In genomic region chr11:111629499-111629898, GRCh38 we compare ENCODE assay signal across 20 cellular contexts.
"Had no signal": no experiment of that assay in that cellular context is flagged by ENCODE, and none has a peak within 500 bp of the region (broad histone marks: within the 10 kb centered on the region; RNA-seq: fewer than 3 reads in every experiment).

No MANE protein-coding gene starts in this region.

- DNase-seq: dermis blood vessel endothelial cell; esophagus squamous epithelium; foreskin melanocyte; heart left ventricle; hippocampal formation; kidney glomerular epithelial cell; mesendoderm; naive B cell; psoas muscle; retina; right lobe of liver; stimulated activated CD4-positive, alpha-beta T cell treated with anti-CD3 and anti-CD28 coated beads, Interleukin-4, amount 100 ng/mL, for 1 hour; stimulated activated CD8-positive, alpha-beta memory T cell treated with anti-CD3 and anti-CD28 coated beads, Interleukin-4, amount 100 ng/mL, for 48 hours; tibial artery; upper lobe of left lung; uterus had no signal

- H3K9me3 ChIP-seq: esophagus squamous epithelium, heart left ventricle, psoas muscle, right lobe of liver, tibial artery, upper lobe of left lung, uterus had no signal

- H3K27ac Mint-ChIP-seq: naive B cell; nephron; stimulated activated effector memory CD8-positive, alpha-beta T cell treated with anti-CD3 and anti-CD28 coated beads, Interleukin-12 subunit alpha, Interleukin-12 subunit beta, amount 100 ng/mL, for 72 hours; stimulated activated naive CD8-positive, alpha-beta T cell treated with anti-CD3 and anti-CD28 coated beads, Interleukin-15, Interleukin-2, amounts not matched to agents 100 ng/mL and 50 ng/mL, for 24 hours had no signal

- H3K9me3 Mint-ChIP-seq: naive B cell; nephron; stimulated activated effector memory CD8-positive, alpha-beta T cell treated with anti-CD3 and anti-CD28 coated beads, Interleukin-12 subunit alpha, Interleukin-12 subunit beta, amount 100 ng/mL, for 72 hours; stimulated activated naive CD8-positive, alpha-beta T cell treated with anti-CD3 and anti-CD28 coated beads, Interleukin-15, Interleukin-2, amounts not matched to agents 100 ng/mL and 50 ng/mL, for 24 hours had no signal

- H3K27ac ChIP-seq: esophagus squamous epithelium, heart left ventricle, parathyroid adenoma, psoas muscle, tibial artery, upper lobe of left lung, uterus had no signal

- ATAC-seq: heart left ventricle; psoas muscle; right lobe of liver; stimulated activated effector memory CD8-positive, alpha-beta T cell treated with anti-CD3 and anti-CD28 coated beads, Interleukin-12 subunit alpha, Interleukin-12 subunit beta, amount 100 ng/mL, for 72 hours had no signal

- H3K4me1 ChIP-seq: parathyroid adenoma, tibial artery had no signal

- H3K36me3 Mint-ChIP-seq: stimulated activated effector memory CD8-positive, alpha-beta T cell treated with anti-CD3 and anti-CD28 coated beads, Interleukin-12 subunit alpha, Interleukin-12 subunit beta, amount 100 ng/mL, for 72 hours had no signal

- H3K4me3 ChIP-seq: esophagus squamous epithelium, heart left ventricle, psoas muscle, right lobe of liver, tibial artery, upper lobe of left lung, uterus had no signal

- H3K9ac ChIP-seq: parathyroid adenoma had no signal

- H2AFZ ChIP-seq: parathyroid adenoma had no signal

- H3K27me3 Mint-ChIP-seq: naive B cell; stimulated activated naive CD8-positive, alpha-beta T cell treated with anti-CD3 and anti-CD28 coated beads, Interleukin-15, Interleukin-2, amounts not matched to agents 100 ng/mL and 50 ng/mL, for 24 hours had no signal

- H3K27me3 ChIP-seq: esophagus squamous epithelium, heart left ventricle, right lobe of liver, tibial artery, upper lobe of left lung, uterus had no signal

- H3K4me3 Mint-ChIP-seq: naive B cell; nephron; stimulated activated effector memory CD8-positive, alpha-beta T cell treated with anti-CD3 and anti-CD28 coated beads, Interleukin-12 subunit alpha, Interleukin-12 subunit beta, amount 100 ng/mL, for 72 hours; stimulated activated naive CD8-positive, alpha-beta T cell treated with anti-CD3 and anti-CD28 coated beads, Interleukin-15, Interleukin-2, amounts not matched to agents 100 ng/mL and 50 ng/mL, for 24 hours had no signal

- H3K36me3 ChIP-seq: right lobe of liver, tibial artery, uterus had no signal
